ENCODE assay signal across 1 cellular context in the genomic region with DNA sequence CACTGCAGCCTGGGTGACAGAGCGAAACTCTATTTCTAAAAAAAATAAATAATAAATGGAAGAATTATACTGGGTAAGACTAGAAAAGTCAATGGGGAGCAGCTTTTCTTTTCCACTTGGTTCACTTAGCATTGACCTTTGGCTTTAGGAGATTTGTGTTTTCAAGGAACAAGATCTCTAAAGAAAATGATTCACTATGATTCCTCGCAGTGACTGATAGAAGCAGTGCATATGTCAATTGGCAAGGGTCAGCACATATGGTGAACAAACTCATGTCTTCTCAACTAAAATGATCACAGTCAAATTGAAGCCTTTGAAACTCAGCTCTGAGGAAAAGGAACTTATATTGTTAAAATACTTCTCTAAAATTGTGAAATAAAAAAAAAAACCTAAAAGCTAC.
TF ChIP-seq lines count a peak whose summit lies in the region.

No MANE protein-coding gene starts in this region.

TF ChIP-seq in IMR-90, 13 proteins besides CTCF, POLR2A, EP300 and RAD21 (continued from another document):
- no peak for TF ChIP-seq MXI1 (IDR thresholded peaks at IDR 0.05; ENCODE audit: borderline replicate concordance, low read depth, low read length)
- TF ChIP-seq RCOR1 (IDR thresholded peaks at IDR 0.05; ENCODE audit: insufficient replicate concordance, low read length): no peak
- TF ChIP-seq NFE2L2 (IDR thresholded peaks at IDR 0.05; ENCODE audit: low read depth, low read length): no peak
- TF ChIP-seq, protein P1, sequence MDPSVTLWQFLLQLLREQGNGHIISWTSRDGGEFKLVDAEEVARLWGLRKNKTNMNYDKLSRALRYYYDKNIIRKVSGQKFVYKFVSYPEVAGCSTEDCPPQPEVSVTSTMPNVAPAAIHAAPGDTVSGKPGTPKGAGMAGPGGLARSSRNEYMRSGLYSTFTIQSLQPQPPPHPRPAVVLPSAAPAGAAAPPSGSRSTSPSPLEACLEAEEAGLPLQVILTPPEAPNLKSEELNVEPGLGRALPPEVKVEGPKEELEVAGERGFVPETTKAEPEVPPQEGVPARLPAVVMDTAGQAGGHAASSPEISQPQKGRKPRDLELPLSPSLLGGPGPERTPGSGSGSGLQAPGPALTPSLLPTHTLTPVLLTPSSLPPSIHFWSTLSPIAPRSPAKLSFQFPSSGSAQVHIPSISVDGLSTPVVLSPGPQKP (IDR thresholded peaks at IDR 0.05; ENCODE audit: borderline replicate concordance, low read depth, low read length): no peak
- no peak for TF ChIP-seq CHD1 (IDR thresholded peaks at IDR 0.05; ENCODE audit: low read depth, low read length)
- TF ChIP-seq BHLHE40 (IDR thresholded peaks at IDR 0.05; ENCODE audit: low read depth, low read length): no peak
- TF ChIP-seq CEBPB (IDR thresholded peaks at IDR 0.05; ENCODE audit: low read depth, low read length): no peak
- TF ChIP-seq SMC3 (IDR thresholded peaks at IDR 0.05; ENCODE audit: low read depth, low read length): no peak
- no peak for TF ChIP-seq MAFK (IDR thresholded peaks at IDR 0.05; ENCODE audit: low read depth, low read length)
- TF ChIP-seq, protein P2, sequence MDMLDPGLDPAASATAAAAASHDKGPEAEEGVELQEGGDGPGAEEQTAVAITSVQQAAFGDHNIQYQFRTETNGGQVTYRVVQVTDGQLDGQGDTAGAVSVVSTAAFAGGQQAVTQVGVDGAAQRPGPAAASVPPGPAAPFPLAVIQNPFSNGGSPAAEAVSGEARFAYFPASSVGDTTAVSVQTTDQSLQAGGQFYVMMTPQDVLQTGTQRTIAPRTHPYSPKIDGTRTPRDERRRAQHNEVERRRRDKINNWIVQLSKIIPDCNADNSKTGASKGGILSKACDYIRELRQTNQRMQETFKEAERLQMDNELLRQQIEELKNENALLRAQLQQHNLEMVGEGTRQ (IDR thresholded peaks at IDR 0.05; ENCODE audit: low read depth, low read length): no peak
- no peak for TF ChIP-seq FOS (IDR thresholded peaks at IDR 0.05; ENCODE audit: low read depth, low read length)
- TF ChIP-seq RFX5 (IDR thresholded peaks at IDR 0.05; ENCODE audit: low read depth, low read length): no peak
